ENCODE assay signal across 8 cellular contexts in the genomic region with DNA sequence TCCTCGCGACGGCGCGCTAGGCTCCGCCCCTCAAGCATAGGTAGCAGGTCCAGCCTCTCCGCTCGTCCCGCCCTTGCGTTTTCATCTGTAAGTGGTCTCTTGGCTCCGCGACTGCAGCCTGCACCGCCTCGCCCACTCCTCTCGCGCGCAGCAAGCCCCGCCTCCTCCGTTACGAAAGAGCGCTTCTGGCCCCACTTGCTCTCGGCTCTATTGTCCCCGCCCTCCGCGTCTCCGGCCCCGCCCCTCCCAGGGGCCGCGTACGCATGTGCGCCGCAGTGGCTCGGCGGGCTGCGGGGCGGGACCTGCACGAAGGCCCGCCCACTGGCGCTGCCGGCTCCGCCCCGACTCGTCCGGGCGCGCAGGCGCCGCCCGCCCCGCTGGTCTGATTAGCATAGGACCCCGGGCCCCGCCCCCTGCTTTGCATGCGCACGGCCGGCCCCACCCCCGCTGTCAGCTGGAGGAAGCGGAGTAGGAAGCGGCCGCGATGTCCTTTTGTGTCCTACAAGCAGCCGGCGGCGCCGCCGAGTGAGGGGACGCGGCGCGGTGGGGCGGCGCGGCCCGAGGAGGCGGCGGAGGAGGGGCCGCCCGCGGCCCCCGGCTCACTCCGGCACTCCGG. TPM values are rescaled to one million over a fixed set of nuclear protein-coding genes. Genes with fewer than 3 reads are reported as not detected.
A peak's percentile ranks its signal among the peaks of the same experiment; 100 is the strongest.
DNase-seq lines count a peak whose midpoint lies in the region; ATAC-seq and TF ChIP-seq lines count a peak whose summit lies in the region.

A gene (plus strand): TSS at position 450 of the 616 bp plus-strand sequence. CDS start 1,656 bp downstream, outside the sequence.

- in situ Hi-C loops in endometrial microvascular endothelial cells (cut with HindIII; ENCODE audit: inconsistent ontology term, low pct_unique_long_range_greater_than_20kb, low sequenced_read_pairs) = no loop called here

- H3K36me3 ChIP-seq in OCI-LY3 (replicated peaks; ENCODE audit: low read depth, low read length) = peaks cover 3% of the 10 kb centered on the region

- peak within 1 kb of the TSS; percentile 86 for H3K4me3 Mint-ChIP-seq in mesothelial cell of epicardium

- H3K27me3 Mint-ChIP-seq in mesothelial cell of epicardium (ENCODE audit: low read depth) = peaks cover 22% of the 10 kb centered on the region

- DNase-seq in DMS 273 (lab: John Stamatoyannopoulos, UW; ENCODE audit: unreplicated experiment) = peak; percentile 100
- peak; percentile 91 for DNase-seq in HuH-7.5 (ENCODE audit: low spot score)
- DNase-seq in activated CD8-positive, alpha-beta memory T cell treated with anti-CD3 and anti-CD28 coated beads, Interleukin-2, amount 50 U/mL, for 4 hours = peak; percentile 100
- DNase-seq in mesothelial cell of epicardium (ENCODE audit: low spot score in 2 of 2, unreplicated experiment in 2 of 2) = peak; percentile 99 to 100
- DNase-seq in stimulated activated CD8-positive, alpha-beta memory T cell treated with anti-CD3 and anti-CD28 coated beads, Interleukin-15, amount 100 ng/mL, for 4 hours (ENCODE audit: low read depth in 2 of 2) = peak; percentile 98 to 99

- H3K9me3 ChIP-seq in OCI-LY3 (ENCODE audit: insufficient read depth, low read length) = no peaks in the 10 kb centered on the region

- H3K27ac ChIP-seq in OCI-LY3 (ENCODE audit: low read length) = peak within 1 kb of the TSS; percentile 93

- H3K4me1 ChIP-seq in OCI-LY3 (ENCODE audit: low read length) = peaks cover 22% of the 10 kb centered on the region

- peaks cover 2% of the 10 kb centered on the region for H3K36me3 Mint-ChIP-seq in mesothelial cell of epicardium

- H3K4me3 ChIP-seq in OCI-LY3 (ENCODE audit: low read length) = peak within 1 kb of the TSS; percentile 92

- peak within 1 kb of the TSS; percentile 90 for H3K4me2 ChIP-seq in OCI-LY3 (ENCODE audit: low read length)

- no peak for TF ChIP-seq CTCF in OCI-LY3 (IDR thresholded peaks at IDR 0.05; ENCODE audit: low read depth, low read length)
- no peak for TF ChIP-seq CTCF in mesothelial cell of epicardium (IDR thresholded peaks at IDR 0.05; ENCODE audit: unreplicated experiment)

- H3K79me2 ChIP-seq in OCI-LY3 (ENCODE audit: low read length) = peaks cover 32% of the 10 kb centered on the region

- no peaks in the 10 kb centered on the region for H4K20me1 ChIP-seq in OCI-LY3 (ENCODE audit: insufficient read depth, low read length)

- H3K9me3 Mint-ChIP-seq in mesothelial cell of epicardium = no peaks in the 10 kb centered on the region

- H3K27ac Mint-ChIP-seq in mesothelial cell of epicardium = peak within 1 kb of the TSS; percentile 89

- H2AFZ ChIP-seq in OCI-LY3 (ENCODE audit: low read depth, low read length) = peak within 1 kb of the TSS; percentile 73

- H3K27me3 ChIP-seq in OCI-LY3 (ENCODE audit: low read depth, low read length) = no peaks in the 10 kb centered on the region

- peaks cover 19% of the 10 kb centered on the region for H3K4me1 Mint-ChIP-seq in mesothelial cell of epicardium

- peak; percentile 65 for ATAC-seq in GM21528 (IDR thresholded peaks at IDR 0.05; ENCODE audit: low FRiP score, unreplicated experiment)

- peak within 1 kb of the TSS; percentile 98 for H3K9ac ChIP-seq in OCI-LY3 (ENCODE audit: low read length)

RNA-seq across cellular contexts. Expression of the gene that starts here (rescaled TPM):
- 44.8 TPM for total RNA-seq in endometrial microvascular endothelial cells (ENCODE audit: inconsistent ontology term)
- total RNA-seq in mesothelial cell of epicardium = 23.2 to 26.6 TPM (median 26.4 TPM) in 3 replicates

Comparison
In these comparisons a context has a peak if more than half of its experiments do, and no peak if none do; other contexts are left out.
1. Peak in every context shown above with its lines: DNase-seq, ATAC-seq, H3K4me3 ChIP-seq and H3K27ac ChIP-seq.